In genomic region chr22:25747245-25747944, GRCh38 we compare ENCODE assay signal across 9 cellular contexts. TPM values are rescaled to one million over a fixed set of nuclear protein-coding genes. Genes with fewer than 3 reads are reported as not detected.
DNase-seq lines count a peak whose midpoint lies in the region; ATAC-seq and TF ChIP-seq lines count a peak whose summit lies in the region.
"Had no signal": no experiment of that assay in that cellular context is flagged by ENCODE, and none has a peak within 500 bp of the region (broad histone marks: within the 10 kb centered on the region; RNA-seq: fewer than 3 reads in every experiment).

No MANE protein-coding gene starts in this region.

- peak overlapping the region; percentile 51 for H4K8ac ChIP-seq in mesenchymal stem cell (ENCODE audit: low read length)

- H3K27ac Mint-ChIP-seq in glutamatergic neuron (ENCODE audit: unreplicated experiment) = no peak overlapping the region

- H3K23ac ChIP-seq in mesenchymal stem cell (ENCODE audit: low read length in 2 of 2) = no peak overlapping the region

- H3K9ac ChIP-seq in mesenchymal stem cell (ENCODE audit: low read length) = peak overlapping the region; percentile 61

- H3K36me3 Mint-ChIP-seq in glutamatergic neuron (ENCODE audit: unreplicated experiment) = no peaks in the 10 kb centered on the region

- H3K18ac ChIP-seq in mesenchymal stem cell (ENCODE audit: low read depth in 1 of 2, low read length in 2 of 2) = peak overlapping the region in 1 of 2 experiments; percentile 18

- no peaks in the 10 kb centered on the region for H3K27me3 ChIP-seq in BJ (ENCODE audit: control insufficient read depth, insufficient read depth, low read length)
- peaks cover 2 to 6% of the 10 kb centered on the region in 2 experiments for H3K27me3 ChIP-seq in mesenchymal stem cell (ENCODE audit: control insufficient read depth in 1 of 2, insufficient read depth in 1 of 2, low read length in 2 of 2)

- TF ChIP-seq CTCF in BJ (IDR thresholded peaks at IDR 0.05; ENCODE audit: insufficient read depth, low read depth, low read length) (no peak), glutamatergic neuron (IDR thresholded peaks at IDR 0.05; ENCODE audit: partially characterized antibody, unreplicated experiment) (no peak)

- H3K4me1 ChIP-seq in mesenchymal stem cell (ENCODE audit: control insufficient read depth, insufficient read depth, low read depth, low read length) = peaks cover 3% of the 10 kb centered on the region

- H3K4me3 Mint-ChIP-seq in glutamatergic neuron (ENCODE audit: unreplicated experiment) = no peak overlapping the region

- H3K27ac ChIP-seq in mesenchymal stem cell (ENCODE audit: low read length, poor library complexity, severe bottlenecking) = no peak overlapping the region

- H3K36me3 ChIP-seq in BJ (ENCODE audit: control insufficient read depth, insufficient read depth, low read length) (no peaks in the 10 kb centered on the region), mesenchymal stem cell (ENCODE audit: control insufficient read depth in 1 of 2, insufficient read depth in 2 of 2, low read depth in 1 of 2, low read length in 2 of 2) (no peaks in the 10 kb centered on the region)

- no peak overlapping the region for H2BK15ac ChIP-seq in mesenchymal stem cell (ENCODE audit: low read depth, poor library complexity, severe bottlenecking)

- H4K91ac ChIP-seq in mesenchymal stem cell (ENCODE audit: low read length) = no peak overlapping the region

- H3K4me3 ChIP-seq in BJ (ENCODE audit: low read depth, low read length) (no peak overlapping the region), mesenchymal stem cell (ENCODE audit: insufficient read depth in 1 of 2, low read depth in 1 of 2, low read length in 2 of 2) (no peak overlapping the region)

- H2BK120ac ChIP-seq in mesenchymal stem cell (ENCODE audit: low read depth, low read length) = no peak overlapping the region

- no peak overlapping the region for H2AK5ac ChIP-seq in mesenchymal stem cell (ENCODE audit: low read length, severe bottlenecking)

- ATAC-seq in HG03039 (IDR thresholded peaks at IDR 0.05; ENCODE audit: unreplicated experiment) = no peak

- CTCF ChIA-PET in BJ (lab: Yijun Ruan, JAX) = interaction anchor here (1.2 to 1.4 kb wide), 2 partner anchors 15 to 26 kb away, joined by 4 read pairs; no protein-coding TSS in a partner anchor

- no peak overlapping the region for H3K14ac ChIP-seq in mesenchymal stem cell (ENCODE audit: low read length in 2 of 2)

- H3K4me1 Mint-ChIP-seq in glutamatergic neuron (ENCODE audit: low read depth, unreplicated experiment) = no peaks in the 10 kb centered on the region

- H2AFZ ChIP-seq in mesenchymal stem cell (ENCODE audit: low read depth, low read length) = peak overlapping the region; percentile 29

- no peak overlapping the region for H3K4ac ChIP-seq in mesenchymal stem cell (ENCODE audit: low read depth in 1 of 2, low read length in 2 of 2)

- no peaks in the 10 kb centered on the region for H3K9me3 Mint-ChIP-seq in glutamatergic neuron (ENCODE audit: unreplicated experiment)

- H3K4me2 ChIP-seq in mesenchymal stem cell (ENCODE audit: low read length, poor library complexity, severe bottlenecking) = no peak overlapping the region

- 45% methylated on average over 8 of the region's 8 CpGs for WGBS in mesenchymal stem cell

- POLR2A ChIA-PET in BJ (lab: Charles Lee) = no interaction called here

- peak; percentile 96 for DNase-seq in BJ (ENCODE audit: low read depth)
- DNase-seq in NCI-H146 (lab: John Stamatoyannopoulos, UW) = peak; percentile 55
- peak; percentile 17 to 46 for DNase-seq in cerebellar nuclear complex (lab: John Stamatoyannopoulos, UW)
- peak; percentile 87 for DNase-seq in mesenchymal stem cell
- DNase-seq in glutamatergic neuron = no peak
- no peak for DNase-seq in NAMALWA (ENCODE audit: low spot score)
- DNase-seq in NOMO-1 treated with DMSO at 0.1 percent for 48 hours (lab: John Stamatoyannopoulos, UW; ENCODE audit: unreplicated experiment) = no peak
- DNase-seq: activated effector memory CD4-positive, alpha-beta T cell treated with Interleukin-2 at 50 U/mL for 16 hours had no signal

- peaks cover 6% of the 10 kb centered on the region for H3K27me3 Mint-ChIP-seq in glutamatergic neuron (ENCODE audit: unreplicated experiment)

- no peaks in the 10 kb centered on the region for H3K79me1 ChIP-seq in mesenchymal stem cell (replicated peaks; ENCODE audit: low read length, poor library complexity, severe bottlenecking)

- H2BK12ac ChIP-seq in mesenchymal stem cell (ENCODE audit: low read length in 2 of 2) = no peak overlapping the region

- no peaks in the 10 kb centered on the region for H3K9me3 ChIP-seq in mesenchymal stem cell (ENCODE audit: control insufficient read depth, low read length)

- H2BK5ac ChIP-seq in mesenchymal stem cell (ENCODE audit: low read depth, low read length, poor library complexity, severe bottlenecking) = no peak overlapping the region

RNA-seq across cellular contexts. Expression of gene MYO18B, which starts 5.4 kb away (rescaled TPM):
- polyA plus RNA-seq in BJ (2011; rRNA removed) = not detected in 2 replicates
- polyA minus RNA-seq in BJ (2011; rRNA and poly(A)+ RNA removed) = under 0.01 TPM in 1 of 2 replicates, not detected in the other
- 0.01 TPM for polyA plus RNA-seq in mesenchymal stem cell (2013, experiment 1 of 2)
- polyA plus RNA-seq in mesenchymal stem cell (2013, experiment 2 of 2) = 0.01 TPM
- 0.25 TPM for total RNA-seq in glutamatergic neuron (ENCODE audit: unreplicated experiment)

Comparison
In these comparisons a context has a peak if more than half of its experiments do, and no peak if none do; other contexts are left out.
1. DNase-seq: peak in BJ (single experiment), NCI-H146 (single experiment), cerebellar nuclear complex (2 of 2) and mesenchymal stem cell (single experiment); none in glutamatergic neuron (single experiment), NAMALWA (single experiment) and NOMO-1 treated with DMSO at 0.1 percent for 48 hours (single experiment).